Comparison of ENCODE assay signal across 13 cellular contexts in genomic region chr15:76181705-76182107, GRCh38.
DNase-seq lines count a peak whose midpoint lies in the region; ATAC-seq, FAIRE-seq and TF ChIP-seq lines count a peak whose summit lies in the region.
"Had no signal": no experiment of that assay in that cellular context is flagged by ENCODE, and none has a peak within 500 bp of the region (broad histone marks: within the 10 kb centered on the region; RNA-seq: fewer than 3 reads in every experiment).

No MANE protein-coding gene starts in this region.

- H3K36me3 Mint-ChIP-seq in activated T-cell treated with anti-CD3 and anti-CD28 coated beads, Interleukin-2, amount 50 U/mL, for 24 hours (ENCODE audit: low read depth), result no peaks in the 10 kb centered on the region
- H3K36me3 Mint-ChIP-seq: neural progenitor cell had no signal

- peak overlapping the region; percentile 85 for H3K27ac Mint-ChIP-seq in activated T-cell treated with anti-CD3 and anti-CD28 coated beads, Interleukin-2, amount 50 U/mL, for 24 hours
- H3K27ac Mint-ChIP-seq: neural progenitor cell had no signal

- no peaks in the 10 kb centered on the region for H3K36me3 ChIP-seq in pancreas
- H3K36me3 ChIP-seq: adrenal gland, neural progenitor cell had no signal

- no peaks in the 10 kb centered on the region for H3K9me3 ChIP-seq in pancreas
- H3K9me3 ChIP-seq: adrenal gland had no signal

- H3K4me1 ChIP-seq in pancreas, result no peaks in the 10 kb centered on the region

- peaks cover 55% of the 10 kb centered on the region for H3K27me3 Mint-ChIP-seq in activated T-cell treated with anti-CD3 and anti-CD28 coated beads, Interleukin-2, amount 50 U/mL, for 24 hours

- H3K27ac ChIP-seq in pancreas, result no peak overlapping the region
- H3K27ac ChIP-seq: adrenal gland, KMS-11, neural progenitor cell had no signal

- H3K4me3 Mint-ChIP-seq in activated T-cell treated with anti-CD3 and anti-CD28 coated beads, Interleukin-2, amount 50 U/mL, for 24 hours, result peak overlapping the region; percentile 55
- H3K4me3 Mint-ChIP-seq: neural progenitor cell had no signal

- no peak for FAIRE-seq in pancreas (lab: Jason Lieb, UNC)

- 91% methylated on average over 9 of the region's 9 CpGs for WGBS in pancreas, 2 donors

- ATAC-seq in activated CD4-positive, CD25-positive, alpha-beta regulatory T cell treated with anti-CD3 and anti-CD28 coated beads, Interleukin-2, amount 50 U/mL, for 24 hours, result peak; percentile 88 to 94
- peak; percentile 83 for ATAC-seq in HG02852 (IDR thresholded peaks at IDR 0.05; ENCODE audit: unreplicated experiment)
- ATAC-seq in pancreas, result no peak
- no peak for ATAC-seq in GM21390 (IDR thresholded peaks at IDR 0.05; ENCODE audit: unreplicated experiment)

- H3K27me3 ChIP-seq in pancreas, result no peaks in the 10 kb centered on the region
- H3K27me3 ChIP-seq: adrenal gland, neural progenitor cell had no signal

- TF ChIP-seq CTCF in pancreas (IDR thresholded peaks at IDR 0.05), result no peak

- H3K4me3 ChIP-seq in pancreas, result no peak overlapping the region
- H3K4me3 ChIP-seq: adrenal gland, neural progenitor cell had no signal

- H3K4me1 Mint-ChIP-seq in activated T-cell treated with anti-CD3 and anti-CD28 coated beads, Interleukin-2, amount 50 U/mL, for 24 hours (ENCODE audit: low read depth), result peaks cover 18% of the 10 kb centered on the region

- DNase-seq in activated CD4-positive, CD25-positive, alpha-beta regulatory T cell treated with anti-CD3 and anti-CD28 coated beads, Interleukin-2, amount 50 U/mL, for 72 hours, result no peak
- DNase-seq in activated T-cell treated with anti-CD3 and anti-CD28 coated beads, Interleukin-2, amount 50 U/mL, for 24 hours, result peak; percentile 38
- DNase-seq in stimulated activated CD8-positive, alpha-beta memory T cell treated with anti-CD3 and anti-CD28 coated beads, Interleukin-15, amount 100 ng/mL, for 48 hours (ENCODE audit: low read depth in 2 of 2), result peak; percentile 8 to 23
- no peak for DNase-seq in iPS-NIHi11 (ENCODE audit: low spot score)
- no peak for DNase-seq in pancreas
- DNase-seq: adrenal gland, DMS79, NCI-H774 had no signal

- intact Hi-C loops in pancreas (cut with DNase I), result no loop called here

- H3K9me3 Mint-ChIP-seq in activated T-cell treated with anti-CD3 and anti-CD28 coated beads, Interleukin-2, amount 50 U/mL, for 24 hours, result no peaks in the 10 kb centered on the region

Comparison
In these comparisons a context has a peak if more than half of its experiments do, and no peak if none do; other contexts are left out.
1. ATAC-seq: peak in activated CD4-positive, CD25-positive, alpha-beta regulatory T cell treated with anti-CD3 and anti-CD28 coated beads, Interleukin-2, amount 50 U/mL, for 24 hours (2 of 2) and HG02852 (single experiment); none in pancreas (0 of 4) and GM21390 (single experiment).
2. DNase-seq: peak in activated T-cell treated with anti-CD3 and anti-CD28 coated beads, Interleukin-2, amount 50 U/mL, for 24 hours (single experiment) and stimulated activated CD8-positive, alpha-beta memory T cell treated with anti-CD3 and anti-CD28 coated beads, Interleukin-15, amount 100 ng/mL, for 48 hours (2 of 2); none in activated CD4-positive, CD25-positive, alpha-beta regulatory T cell treated with anti-CD3 and anti-CD28 coated beads, Interleukin-2, amount 50 U/mL, for 72 hours (single experiment), iPS-NIHi11 (single experiment) and pancreas (0 of 6).